Comparison of ENCODE assay signal across 7 cellular contexts in genomic region chr9:40169204-40169603, GRCh38.
A peak's percentile ranks its signal among the peaks of the same experiment; 100 is the strongest.
DNase-seq lines count a peak whose midpoint lies in the region; ATAC-seq and TF ChIP-seq lines count a peak whose summit lies in the region.
"Not testable (repeated sequence)": the region's sequence is repeated elsewhere in the genome, so short reads cannot be mapped to it uniquely, and the experiment has no call there.

No MANE protein-coding gene starts in this region.

- ATAC-seq in GM18861 (IDR thresholded peaks at IDR 0.05; ENCODE audit: unreplicated experiment), result peak; percentile 51
- peak; percentile 48 for ATAC-seq in GM19397 (IDR thresholded peaks at IDR 0.05; ENCODE audit: unreplicated experiment)
- ATAC-seq in GM23338, result peak; percentile 77
- peak; percentile 93 for ATAC-seq in HG02885 (IDR thresholded peaks at IDR 0.05; ENCODE audit: poor library complexity, unreplicated experiment)
- peak; percentile 89 for ATAC-seq in HG03354 (IDR thresholded peaks at IDR 0.05; ENCODE audit: poor library complexity, severe bottlenecking, unreplicated experiment)
- peak; percentile 37 for ATAC-seq in T-helper 17 cell
- peak; percentile 69 for ATAC-seq in left lobe of liver

- not testable (repeated sequence) for H3K36me3 Mint-ChIP-seq in GM23338 (ENCODE audit: low read depth); T-helper 17 cell (ENCODE audit: low read depth)

- H2AFZ ChIP-seq in GM23338, result not testable (repeated sequence)

- not testable (repeated sequence) for H3K4me3 Mint-ChIP-seq in GM23338, T-helper 17 cell

- not testable (repeated sequence) for H3K9me2 ChIP-seq in GM23338 (ENCODE audit: insufficient read depth)

- H3K4me1 ChIP-seq in GM23338 (ENCODE audit: insufficient read depth), result not testable (repeated sequence)

- H3K27me3 Mint-ChIP-seq in GM23338 (ENCODE audit: insufficient read depth, low read depth, poor library complexity); T-helper 17 cell: not testable (repeated sequence)

- H3K27ac ChIP-seq in GM23338 (ENCODE audit: low read depth), result not testable (repeated sequence)

- not testable (repeated sequence) for H3K36me3 ChIP-seq in GM23338 (ENCODE audit: insufficient read depth)

- TF ChIP-seq CTCF in GM23338 (conservative IDR thresholded peaks at IDR 0.05; ENCODE audit: low read depth in 2 of 2), result not testable (repeated sequence)

- H3K4me3 ChIP-seq in GM23338, result not testable (repeated sequence)

- H3K9me3 ChIP-seq in T-helper 17 cell (ENCODE audit: control insufficient read depth, low read length, poor library complexity, severe bottlenecking), result not testable (repeated sequence)

- not testable (repeated sequence) for H3K4me1 Mint-ChIP-seq in GM23338, T-helper 17 cell

- not testable (repeated sequence) for H3K27me3 ChIP-seq in GM23338 (ENCODE audit: insufficient read depth)

- not testable (repeated sequence) for H3K27ac Mint-ChIP-seq in GM23338, T-helper 17 cell

- H3K79me2 ChIP-seq in GM23338 (replicated peaks; ENCODE audit: insufficient read depth), result not testable (repeated sequence)

- DNase-seq in GM23338 (ENCODE audit: low spot score); T-helper 17 cell; left lobe of liver (ENCODE audit: low spot score): not testable (repeated sequence)

- H4K20me1 ChIP-seq in GM23338 (replicated peaks; ENCODE audit: insufficient read depth), result not testable (repeated sequence)

- H3K9me3 Mint-ChIP-seq in GM23338, result not testable (repeated sequence)

- not testable (repeated sequence) for H3F3A ChIP-seq in GM23338 (replicated peaks; ENCODE audit: low read depth)

- not testable (repeated sequence) for H3K4me2 ChIP-seq in GM23338

Comparison
In these comparisons a context has a peak if more than half of its experiments do, and no peak if none do; other contexts are left out.
1. ATAC-seq: peak in every context shown above with its lines; median percentile 93 in HG02885; 89 in HG03354; 77 in GM23338; 69 in left lobe of liver; 51 in GM18861; 48 in GM19397; 37 in T-helper 17 cell.